ENCODE assay signal across 8 cellular contexts in the genomic region with DNA sequence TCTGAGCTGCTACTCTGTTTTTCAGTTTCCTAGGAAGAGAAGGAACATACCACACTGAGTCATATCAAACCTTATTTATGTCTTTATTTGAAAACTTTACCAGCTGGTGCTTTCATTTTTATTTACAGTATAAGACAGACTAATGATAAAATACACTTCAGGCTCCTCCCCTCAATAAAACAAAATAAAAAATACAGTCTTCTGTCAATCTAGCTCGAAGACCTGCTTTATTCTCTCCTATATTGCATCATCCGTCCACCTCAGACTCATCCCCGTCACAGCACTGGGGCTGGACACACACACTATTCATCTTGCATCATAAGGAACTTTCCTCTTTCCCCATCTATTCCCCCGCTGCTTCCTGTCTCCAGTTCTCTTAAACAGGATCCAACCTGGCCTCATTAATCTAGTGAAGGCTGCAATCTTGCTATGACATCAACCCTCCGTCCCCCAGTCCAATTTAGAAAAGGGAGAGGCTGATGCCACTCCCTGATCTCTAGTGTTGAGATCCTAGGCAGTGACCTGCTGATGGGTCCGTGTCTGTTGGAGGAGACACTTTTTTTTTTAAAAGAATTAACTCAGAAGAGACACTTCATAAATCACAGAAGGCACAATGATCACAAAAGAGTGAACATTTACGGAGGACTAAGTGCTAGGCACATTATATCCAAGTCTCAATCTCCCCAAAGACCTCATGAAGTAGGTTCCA. TPM values are rescaled to one million over a fixed set of nuclear protein-coding genes. Genes with fewer than 3 reads are reported as not detected.
DNase-seq lines count a peak whose midpoint lies in the region; ATAC-seq and TF ChIP-seq lines count a peak whose summit lies in the region.

No MANE protein-coding gene starts in this region.

- intact Hi-C loops in colonic mucosa (cut with DNase I), result no loop called here

- H3K27ac ChIP-seq in SK-N-MC (peak overlapping the region; percentile 11; the same call in 1 of the 2 replicates), colonic mucosa (peak overlapping the region; percentile 96), liver (ENCODE audit: low read depth in 1 of 2, low read length in 2 of 2) (peak overlapping the region; percentile 99)

- DNase-seq in D341Med (ENCODE audit: low spot score) (peak; percentile 42), HK-2 (ENCODE audit: unreplicated experiment) (peak; percentile 42), SK-N-MC (ENCODE audit: low read depth, low spot score) (no peak), colonic mucosa (peak; percentile 62), stromal cell of bone marrow (ENCODE audit: low read depth) (peak; percentile 84), mesenteric fat pad (ENCODE audit: low spot score) (no peak)

- TF ChIP-seq CTCF in colonic mucosa (IDR thresholded peaks at IDR 0.05), result no peak
- TF ChIP-seq CTCF in liver (IDR thresholded peaks at IDR 0.05; ENCODE audit: low read depth, low read length, missing input control), result no peak

- TF ChIP-seq RAD21 in liver (IDR thresholded peaks at IDR 0.05), result peak; percentile 4 to 38

- H3K4me3 ChIP-seq in SK-N-MC, result peak overlapping the region; percentile 78
- H3K4me3 ChIP-seq in colonic mucosa, result peak overlapping the region; percentile 81
- peak overlapping the region; percentile 91 to 99 (median 98) for H3K4me3 ChIP-seq in liver (ENCODE audit: low read depth in 1 of 3, low read length in 3 of 3)

- H3K9me3 ChIP-seq in SK-N-MC (ENCODE audit: low read depth, low read length) (no peaks in the 10 kb centered on the region), colonic mucosa (no peaks in the 10 kb centered on the region), liver (ENCODE audit: control insufficient read depth in 4 of 4, low read length in 3 of 4) (no peaks in the 10 kb centered on the region)

- H3K9ac ChIP-seq in SK-N-MC (ENCODE audit: insufficient read length) (peak overlapping the region; percentile 87), colonic mucosa (ENCODE audit: low read depth in 2 of 2, low read length in 2 of 2) (peak overlapping the region; percentile 99 to 100), liver (ENCODE audit: low read depth in 1 of 2, low read length in 2 of 2) (peak overlapping the region; percentile 93 to 100)

- under 1% methylated on average over 7 of the region's 7 CpGs for WGBS in liver

- H3K36me3 ChIP-seq in SK-N-MC (ENCODE audit: insufficient read depth, low read length) (peaks cover 36% of the 10 kb centered on the region), colonic mucosa (peaks cover 20% of the 10 kb centered on the region), liver (ENCODE audit: control insufficient read depth in 4 of 4, insufficient read depth in 3 of 4, low read depth in 1 of 4, low read length in 3 of 4) (peaks cover 8 to 48% (median 34%) of the 10 kb centered on the region in 4 donors)

- H3K27me3 ChIP-seq in colonic mucosa, result no peaks in the 10 kb centered on the region
- no peaks in the 10 kb centered on the region for H3K27me3 ChIP-seq in liver (ENCODE audit: control insufficient read depth in 4 of 4, insufficient read depth in 4 of 4, low read length in 3 of 4)

- ATAC-seq in GM18511 (IDR thresholded peaks at IDR 0.05; ENCODE audit: unreplicated experiment), result no peak

- H3K4me1 ChIP-seq in colonic mucosa, result peaks cover 4% of the 10 kb centered on the region
- peaks cover 2 to 37% (median 14%) of the 10 kb centered on the region in 4 donors for H3K4me1 ChIP-seq in liver (ENCODE audit: control insufficient read depth in 4 of 4, insufficient read depth in 4 of 4, low read length in 3 of 4)

TF ChIP-seq in liver, 16 proteins besides CTCF, POLR2A, EP300 and RAD21:
- TF ChIP-seq JUND (IDR thresholded peaks at IDR 0.05) (peak in 1 of 2 donors; percentile 43), GABPA (IDR thresholded peaks at IDR 0.05 in 1 of 2, conservative IDR thresholded peaks at IDR 0.05 in 1 of 2) (peak; percentile 13 to 36), YY1 (IDR thresholded peaks at IDR 0.05) (peak; percentile 12), TAF1 (conservative IDR thresholded peaks at IDR 0.05) (peak; percentile 88), SP1 (IDR thresholded peaks at IDR 0.05) (peak; percentile 48), EGR1 (IDR thresholded peaks at IDR 0.05; ENCODE audit: low read depth in 2 of 2) (peak in 1 of 2 donors; percentile 15), HNF4A (conservative IDR thresholded peaks at IDR 0.05) (peak; percentile 23 to 26), HNF4G (IDR thresholded peaks at IDR 0.05) (no peak)
- TF ChIP-seq, protein P1, sequence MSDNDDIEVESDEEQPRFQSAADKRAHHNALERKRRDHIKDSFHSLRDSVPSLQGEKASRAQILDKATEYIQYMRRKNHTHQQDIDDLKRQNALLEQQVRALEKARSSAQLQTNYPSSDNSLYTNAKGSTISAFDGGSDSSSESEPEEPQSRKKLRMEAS (IDR thresholded peaks at IDR 0.05), result no peak
- TF ChIP-seq, protein P2, sequence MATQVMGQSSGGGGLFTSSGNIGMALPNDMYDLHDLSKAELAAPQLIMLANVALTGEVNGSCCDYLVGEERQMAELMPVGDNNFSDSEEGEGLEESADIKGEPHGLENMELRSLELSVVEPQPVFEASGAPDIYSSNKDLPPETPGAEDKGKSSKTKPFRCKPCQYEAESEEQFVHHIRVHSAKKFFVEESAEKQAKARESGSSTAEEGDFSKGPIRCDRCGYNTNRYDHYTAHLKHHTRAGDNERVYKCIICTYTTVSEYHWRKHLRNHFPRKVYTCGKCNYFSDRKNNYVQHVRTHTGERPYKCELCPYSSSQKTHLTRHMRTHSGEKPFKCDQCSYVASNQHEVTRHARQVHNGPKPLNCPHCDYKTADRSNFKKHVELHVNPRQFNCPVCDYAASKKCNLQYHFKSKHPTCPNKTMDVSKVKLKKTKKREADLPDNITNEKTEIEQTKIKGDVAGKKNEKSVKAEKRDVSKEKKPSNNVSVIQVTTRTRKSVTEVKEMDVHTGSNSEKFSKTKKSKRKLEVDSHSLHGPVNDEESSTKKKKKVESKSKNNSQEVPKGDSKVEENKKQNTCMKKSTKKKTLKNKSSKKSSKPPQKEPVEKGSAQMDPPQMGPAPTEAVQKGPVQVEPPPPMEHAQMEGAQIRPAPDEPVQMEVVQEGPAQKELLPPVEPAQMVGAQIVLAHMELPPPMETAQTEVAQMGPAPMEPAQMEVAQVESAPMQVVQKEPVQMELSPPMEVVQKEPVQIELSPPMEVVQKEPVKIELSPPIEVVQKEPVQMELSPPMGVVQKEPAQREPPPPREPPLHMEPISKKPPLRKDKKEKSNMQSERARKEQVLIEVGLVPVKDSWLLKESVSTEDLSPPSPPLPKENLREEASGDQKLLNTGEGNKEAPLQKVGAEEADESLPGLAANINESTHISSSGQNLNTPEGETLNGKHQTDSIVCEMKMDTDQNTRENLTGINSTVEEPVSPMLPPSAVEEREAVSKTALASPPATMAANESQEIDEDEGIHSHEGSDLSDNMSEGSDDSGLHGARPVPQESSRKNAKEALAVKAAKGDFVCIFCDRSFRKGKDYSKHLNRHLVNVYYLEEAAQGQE (IDR thresholded peaks at IDR 0.05), result peak; percentile 36
- TF ChIP-seq, protein P3, sequence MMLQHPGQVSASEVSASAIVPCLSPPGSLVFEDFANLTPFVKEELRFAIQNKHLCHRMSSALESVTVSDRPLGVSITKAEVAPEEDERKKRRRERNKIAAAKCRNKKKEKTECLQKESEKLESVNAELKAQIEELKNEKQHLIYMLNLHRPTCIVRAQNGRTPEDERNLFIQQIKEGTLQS (IDR thresholded peaks at IDR 0.05), result peak; percentile 82

RNA-seq across cellular contexts. Expression of a gene that starts 1.1 kb away (rescaled TPM):
- 100 to 1,000 TPM; 210 to 251 TPM for total RNA-seq in colonic mucosa
- 100 to 1,000 TPM; 597 to 613 TPM for total RNA-seq in liver
- polyA plus RNA-seq in liver, result 100 to 1,000 TPM; 303 to 705 TPM
- total RNA-seq in mesenteric fat pad, result 180 TPM

RNA-seq across cellular contexts. Expression of a gene that starts 26.8 kb away (rescaled TPM):
- 10 to 100 TPM; 21.2 to 24.9 TPM for total RNA-seq in colonic mucosa
- 10 to 100 TPM; 23.2 to 24.0 TPM for total RNA-seq in liver
- 1 to 10 TPM; 8.1 to 9.3 TPM for polyA plus RNA-seq in liver
- total RNA-seq in mesenteric fat pad, result 23.1 TPM

RNA-seq across cellular contexts. Expression of a gene that starts 57.4 kb away (rescaled TPM):
- total RNA-seq in colonic mucosa (10 to 100 TPM; 11.7 to 15.6 TPM), liver (10 to 100 TPM; 12.2 to 14.0 TPM), mesenteric fat pad (11.9 TPM)
- 10 to 100 TPM; 16.2 to 22.1 TPM for polyA plus RNA-seq in liver

RNA-seq across cellular contexts. Expression of a gene that starts 57.7 kb away (rescaled TPM):
- total RNA-seq in colonic mucosa, result 10 to 100 TPM; 12.2 to 36.0 TPM
- 10 to 100 TPM in 1 of 2 donors, 1 to 10 TPM in 1; 2.8 to 10.6 TPM for total RNA-seq in liver
- polyA plus RNA-seq in liver, result 1 to 10 TPM; 1.4 to 2.7 TPM
- total RNA-seq in mesenteric fat pad, result 5.3 TPM

Comparison
In these comparisons a context has a peak if more than half of its experiments do, and no peak if none do; other contexts are left out.
1. DNase-seq: peak in D341Med (single experiment), HK-2 (single experiment), colonic mucosa (single experiment) and stromal cell of bone marrow (single experiment); none in SK-N-MC (single experiment) and mesenteric fat pad (single experiment).
2. H3K27ac ChIP-seq: peak in every context shown above with its lines; median percentile 99 in liver; 96 in colonic mucosa; 11 in SK-N-MC.
3. Peak in every context shown above with its lines, with median percentiles within 50 percentile points of each other: H3K4me3 ChIP-seq and H3K9ac ChIP-seq.